ENCODE assay signal across 1 cellular context in genomic region chr6:107459283-107460073, GRCh38.
TF ChIP-seq lines count a peak whose summit lies in the region.

PDSS2 (minus strand) TSS chr6:107459564; CDS start chr6:107459285, 279 bp downstream.

TF ChIP-seq in HepG2, 621 proteins besides CTCF, POLR2A, EP300 and RAD21 (continued from another document and continues in another):
- TF ChIP-seq ZNF570 (CRISPR knock-in tag; IDR thresholded peaks at IDR 0.05; ENCODE audit: borderline replicate concordance) (0 out of 2 replicates have a peak, but pooled peaks have one; percentile 59), TOPORS (CRISPR knock-in tag; IDR thresholded peaks at IDR 0.05) (peak; percentile 69; the same call in 1 of the 2 replicates), POGK (CRISPR knock-in tag; conservative IDR thresholded peaks at IDR 0.05) (0 out of 2 replicates have a peak, but pooled peaks have one; percentile 21), ZNF768 (CRISPR knock-in tag; IDR thresholded peaks at IDR 0.05) (peak; percentile 45), TAF15 (IDR thresholded peaks at IDR 0.05; ENCODE audit: low read depth, low read length, poor library complexity, severe bottlenecking) (no peak), TRAFD1 (CRISPR knock-in tag; IDR thresholded peaks at IDR 0.05; ENCODE audit: borderline replicate concordance) (peak; percentile 93), ZNF367 (CRISPR knock-in tag; IDR thresholded peaks at IDR 0.05; ENCODE audit: borderline replicate concordance) (no peak), ZNF652 (CRISPR knock-in tag; IDR thresholded peaks at IDR 0.05; ENCODE audit: borderline replicate concordance, low read depth) (0 out of 2 replicates have a peak, but pooled peaks have one; percentile 15), IKZF5 (CRISPR knock-in tag; IDR thresholded peaks at IDR 0.05) (peak; percentile 82), ZNF580 (CRISPR knock-in tag; IDR thresholded peaks at IDR 0.05; ENCODE audit: borderline replicate concordance, low read depth) (peak; percentile 92; the same call in 1 of the 2 replicates), ZNF773 (CRISPR knock-in tag; IDR thresholded peaks at IDR 0.05; ENCODE audit: borderline replicate concordance) (no peak), ZNF703 (CRISPR knock-in tag; IDR thresholded peaks at IDR 0.05; ENCODE audit: borderline replicate concordance) (peak; percentile 40; the same call in 1 of the 2 replicates), NR2F1 (CRISPR knock-in tag; IDR thresholded peaks at IDR 0.05) (peak; percentile 56 to 66; a peak in 2 of 4 replicates), YEATS4 (CRISPR knock-in tag; IDR thresholded peaks at IDR 0.05; ENCODE audit: borderline replicate concordance) (peak; percentile 78), SNAPC4 (CRISPR knock-in tag; IDR thresholded peaks at IDR 0.05) (peak; percentile 49; the same call in 1 of the 2 replicates), RFXAP (CRISPR knock-in tag; IDR thresholded peaks at IDR 0.05; ENCODE audit: borderline replicate concordance) (no peak; the same call in 1 of the 2 replicates), MZF1 (CRISPR knock-in tag; IDR thresholded peaks at IDR 0.05; ENCODE audit: borderline replicate concordance) (peak; percentile 8; the same call in 1 of the 2 replicates), ZSCAN12 (CRISPR knock-in tag; IDR thresholded peaks at IDR 0.05) (peak; percentile 46; the same call in 1 of the 2 replicates), HIC2 (CRISPR knock-in tag; IDR thresholded peaks at IDR 0.05; ENCODE audit: low read depth) (peak; percentile 17; the same call in 1 of the 2 replicates), ZNF121 (CRISPR knock-in tag; IDR thresholded peaks at IDR 0.05) (peak; percentile 41), MAZ (IDR thresholded peaks at IDR 0.05; ENCODE audit: borderline replicate concordance, low read depth, low read length) (peak; percentile 38; the same call in 1 of the 2 replicates), MAZ (CRISPR knock-in tag; IDR thresholded peaks at IDR 0.05; ENCODE audit: low read depth) (peak; percentile 60; the same call in 1 of the 2 replicates), ZNF256 (CRISPR knock-in tag; conservative IDR thresholded peaks at IDR 0.05) (no peak), SALL2 (CRISPR knock-in tag; IDR thresholded peaks at IDR 0.05) (no peak; the same call in 1 of the 2 replicates), ZZZ3 (CRISPR knock-in tag; IDR thresholded peaks at IDR 0.05; ENCODE audit: borderline replicate concordance) (0 out of 2 replicates have a peak, but pooled peaks have one; percentile 24), ZNF343 (CRISPR knock-in tag; IDR thresholded peaks at IDR 0.05) (0 out of 2 replicates have a peak, but pooled peaks have one; percentile 40), BORCS8-MEF2B (CRISPR knock-in tag; IDR thresholded peaks at IDR 0.05) (0 out of 2 replicates have a peak, but pooled peaks have one; percentile 55), PHF20 (CRISPR knock-in tag; IDR thresholded peaks at IDR 0.05) (peak; percentile 93), HCFC1 (IDR thresholded peaks at IDR 0.05; ENCODE audit: low read depth, low read length) (peak; percentile 46; the same call in 1 of the 2 replicates), ZNF501 (CRISPR knock-in tag; IDR thresholded peaks at IDR 0.05) (peak; percentile 92), ZFX (CRISPR knock-in tag; IDR thresholded peaks at IDR 0.05; ENCODE audit: low read depth) (peak; percentile 95), PHF21A (CRISPR knock-in tag; IDR thresholded peaks at IDR 0.05) (peak; percentile 64; the same call in 1 of the 2 replicates), HDAC6 (IDR thresholded peaks at IDR 0.05; ENCODE audit: low read depth, low read length) (no peak), ETV5 (CRISPR knock-in tag; IDR thresholded peaks at IDR 0.05; ENCODE audit: borderline replicate concordance) (peak; percentile 47; the same call in 1 of the 2 replicates), CHCHD3 (CRISPR knock-in tag; IDR thresholded peaks at IDR 0.05) (no peak), ATF2 (CRISPR knock-in tag; IDR thresholded peaks at IDR 0.05) (no peak), NCOA1 (CRISPR knock-in tag; IDR thresholded peaks at IDR 0.05) (no peak), ZBTB43 (CRISPR knock-in tag; conservative IDR thresholded peaks at IDR 0.05) (0 out of 2 replicates have a peak, but pooled peaks have one; percentile 49), ZNF563 (CRISPR knock-in tag; IDR thresholded peaks at IDR 0.05) (peak; percentile 53; the same call in 1 of the 2 replicates), ZIK1 (CRISPR knock-in tag; IDR thresholded peaks at IDR 0.05; ENCODE audit: borderline replicate concordance, low read depth) (no peak), ZBTB4 (CRISPR knock-in tag; IDR thresholded peaks at IDR 0.05; ENCODE audit: borderline replicate concordance) (peak; percentile 70; the same call in 1 of the 2 replicates), ARHGAP35 (CRISPR knock-in tag; IDR thresholded peaks at IDR 0.05; ENCODE audit: borderline replicate concordance) (peak; percentile 69; the same call in 1 of the 2 replicates), ARNT2 (CRISPR knock-in tag; IDR thresholded peaks at IDR 0.05; ENCODE audit: low read depth) (peak; percentile 74), ZNF383 (CRISPR knock-in tag; IDR thresholded peaks at IDR 0.05; ENCODE audit: borderline replicate concordance) (peak; percentile 78; the same call in 1 of the 2 replicates)
